Comparison of ENCODE assay signal across 13 cellular contexts in genomic region chr18:21686282-21687105, GRCh38. TPM values are rescaled to one million over a fixed set of nuclear protein-coding genes. Genes with fewer than 3 reads are reported as not detected.
A peak's percentile ranks its signal among the peaks of the same experiment; 100 is the strongest.
DNase-seq lines count a peak whose midpoint lies in the region; ATAC-seq and TF ChIP-seq lines count a peak whose summit lies in the region.
"Had no signal": no experiment of that assay in that cellular context is flagged by ENCODE, and none has a peak within 500 bp of the region (broad histone marks: within the 10 kb centered on the region; RNA-seq: fewer than 3 reads in every experiment).

No MANE protein-coding gene starts in this region.

- intact Hi-C loops in cardiac septum (cut with DNase I) (no loop called here), activated B cell treated with CpG ODN at 0.5 μM for 24 hours (cut with micrococcal nuclease) (loop anchor here (5.0 kb wide), 1 partner anchor 49 kb away; no protein-coding TSS in a partner anchor)

- H3K4me1 Mint-ChIP-seq in activated B cell treated with CpG ODN at 0.5 μM for 24 hours (peaks cover 34% of the 10 kb centered on the region), type B pancreatic cell (ENCODE audit: unreplicated experiment) (peaks cover 9% of the 10 kb centered on the region)
- H3K4me1 Mint-ChIP-seq in activated CD4-positive, alpha-beta memory T cell treated with anti-CD3 and anti-CD28 coated beads, Interleukin-2, amount 10 ng/mL, durations not matched to agents 7 days and 5 days, result peaks cover 16% of the 10 kb centered on the region

- peaks cover 16% of the 10 kb centered on the region for H3K4me1 ChIP-seq in cardiac muscle cell (ENCODE audit: low read depth)
- H3K4me1 ChIP-seq in lung (ENCODE audit: control insufficient read depth in 2 of 2, insufficient read depth in 2 of 2, low read length in 2 of 2), result peaks cover 2 to 4% of the 10 kb centered on the region in 2 donors
- H3K4me1 ChIP-seq: BE2C had no signal

- POLR2A ChIA-PET in activated B cell treated with CpG ODN at 0.5 μM for 24 hours (lab: Charles Lee), result interaction anchor here (0.9 to 3.4 kb wide), 7 partner anchors 15 to 86 kb away, joined by 3 to 23 read pairs (median 5); partner anchors contain the start of genes ABHD3, ESCO1, MIB1 and SNRPD1
- POLR2A ChIA-PET in activated CD4-positive, alpha-beta memory T cell treated with anti-CD3 and anti-CD28 coated beads, Interleukin-2, amount 10 ng/mL, durations not matched to agents 7 days and 5 days (lab: Charles Lee), result interaction anchor here (1.1 kb wide), 1 partner anchor 18 kb away, joined by 3 read pairs; the partner anchor contains the start of gene ABHD3

- no peak overlapping the region for H3K4me3 ChIP-seq in cardiac muscle cell
- H3K4me3 ChIP-seq in lung, result no peak overlapping the region
- H3K4me3 ChIP-seq: dorsolateral prefrontal cortex had no signal

- peak overlapping the region; percentile 73 for H3K27ac ChIP-seq in cardiac muscle cell
- peak overlapping the region in 1 of 2 donors; percentile 80 for H3K27ac ChIP-seq in lung (ENCODE audit: low read depth in 1 of 2, low read length in 1 of 2)

- H3K9me3 Mint-ChIP-seq in activated B cell treated with CpG ODN at 0.5 μM for 24 hours (peaks cover 4% of the 10 kb centered on the region), type B pancreatic cell (peaks cover 5% of the 10 kb centered on the region)
- peaks cover 5% of the 10 kb centered on the region for H3K9me3 Mint-ChIP-seq in activated CD4-positive, alpha-beta memory T cell treated with anti-CD3 and anti-CD28 coated beads, Interleukin-2, amount 10 ng/mL, durations not matched to agents 7 days and 5 days

- H3K27ac Mint-ChIP-seq in activated B cell treated with CpG ODN at 0.5 μM for 24 hours, result peak overlapping the region; percentile 88
- peak overlapping the region; percentile 62 for H3K27ac Mint-ChIP-seq in type B pancreatic cell
- H3K27ac Mint-ChIP-seq in activated CD4-positive, alpha-beta memory T cell treated with anti-CD3 and anti-CD28 coated beads, Interleukin-2, amount 10 ng/mL, durations not matched to agents 7 days and 5 days, result no peak overlapping the region
- H3K27ac Mint-ChIP-seq: H9 had no signal

- H3K36me3 Mint-ChIP-seq in activated B cell treated with CpG ODN at 0.5 μM for 24 hours (ENCODE audit: low read depth) (peaks cover 23% of the 10 kb centered on the region), type B pancreatic cell (peaks cover 23% of the 10 kb centered on the region)
- H3K36me3 Mint-ChIP-seq in activated CD4-positive, alpha-beta memory T cell treated with anti-CD3 and anti-CD28 coated beads, Interleukin-2, amount 10 ng/mL, durations not matched to agents 7 days and 5 days (ENCODE audit: low read depth), result peaks cover 57% of the 10 kb centered on the region

- WGBS in lung, 2 donors, result 43% methylated on average over 8 of the region's 8 CpGs

- DNase-seq in cardiac muscle cell (ENCODE audit: low read depth in 1 of 2, low spot score in 1 of 2), result peak; percentile 17 to 39
- DNase-seq in cardiac septum (ENCODE audit: low spot score), result no peak
- no peak for DNase-seq in activated B cell treated with CpG ODN at 0.5 μM for 24 hours
- no peak for DNase-seq in lung (ENCODE audit: low spot score)
- DNase-seq in type B pancreatic cell (ENCODE audit: extremely low spot score, unreplicated experiment), result no peak
- no peak for DNase-seq in NCI-H748 treated with DMSO at 0.1 percent for 48 hours (lab: John Stamatoyannopoulos, UW)
- no peak for DNase-seq in activated CD4-positive, alpha-beta memory T cell treated with anti-CD3 and anti-CD28 coated beads, Interleukin-2, amount 10 ng/mL, durations not matched to agents 7 days and 5 days
- DNase-seq in T-helper 9 cell, result no peak
- DNase-seq: BE2C, dorsolateral prefrontal cortex, H9, NCI-H2081 treated with DMSO at 0.1 percent for 48 hours, right cardiac atrium had no signal

- H3K36me3 ChIP-seq in cardiac muscle cell (no peaks in the 10 kb centered on the region), lung (ENCODE audit: control insufficient read depth in 2 of 2, insufficient read depth in 2 of 2, low read length in 2 of 2) (no peaks in the 10 kb centered on the region)
- H3K36me3 ChIP-seq: BE2C had no signal

- CTCF ChIA-PET in activated B cell treated with CpG ODN at 0.5 μM for 24 hours (lab: Charles Lee), result no interaction called here
- CTCF ChIA-PET in activated CD4-positive, alpha-beta memory T cell treated with anti-CD3 and anti-CD28 coated beads, Interleukin-2, amount 10 ng/mL, durations not matched to agents 7 days and 5 days (lab: Charles Lee), result no interaction called here

- no peaks in the 10 kb centered on the region for H3K27me3 ChIP-seq in cardiac muscle cell
- H3K27me3 ChIP-seq in lung (ENCODE audit: control insufficient read depth, insufficient read depth), result no peaks in the 10 kb centered on the region
- H3K27me3 ChIP-seq: BE2C, dorsolateral prefrontal cortex had no signal

- H3K27me3 Mint-ChIP-seq in activated B cell treated with CpG ODN at 0.5 μM for 24 hours (no peaks in the 10 kb centered on the region), type B pancreatic cell (no peaks in the 10 kb centered on the region)
- no peaks in the 10 kb centered on the region for H3K27me3 Mint-ChIP-seq in activated CD4-positive, alpha-beta memory T cell treated with anti-CD3 and anti-CD28 coated beads, Interleukin-2, amount 10 ng/mL, durations not matched to agents 7 days and 5 days

- ATAC-seq in activated B cell treated with CpG ODN at 0.5 μM for 24 hours (ENCODE audit: low read depth) (no peak), lung (ENCODE audit: insufficient read depth, low FRiP score) (peak; percentile 37)
- ATAC-seq: right cardiac atrium had no signal

- H3K4me3 Mint-ChIP-seq in activated B cell treated with CpG ODN at 0.5 μM for 24 hours (no peak overlapping the region), type B pancreatic cell (no peak overlapping the region)
- no peak overlapping the region for H3K4me3 Mint-ChIP-seq in activated CD4-positive, alpha-beta memory T cell treated with anti-CD3 and anti-CD28 coated beads, Interleukin-2, amount 10 ng/mL, durations not matched to agents 7 days and 5 days
- H3K4me3 Mint-ChIP-seq: H9 had no signal

- H3K9me3 ChIP-seq in cardiac muscle cell (ENCODE audit: low read depth), result no peaks in the 10 kb centered on the region
- H3K9me3 ChIP-seq in lung (ENCODE audit: control insufficient read depth in 2 of 2, insufficient read depth in 1 of 2, low read length in 1 of 2), result no peaks in the 10 kb centered on the region
- H3K9me3 ChIP-seq: BE2C had no signal

- TF ChIP-seq CTCF in cardiac muscle cell (IDR thresholded peaks at IDR 0.05; ENCODE audit: low read depth, low read length) (no peak), activated B cell treated with CpG ODN at 0.5 μM for 24 hours (IDR thresholded peaks at IDR 0.05) (no peak), lung (IDR thresholded peaks at IDR 0.05; ENCODE audit: control extremely low read depth, extremely low read depth) (no peak), type B pancreatic cell (conservative IDR thresholded peaks at IDR 0.05) (no peak)

RNA-seq across cellular contexts. Expression of gene ABHD3, which starts 18.1 kb away (rescaled TPM):
- total RNA-seq in cardiac muscle cell (5.2 and 5.7 TPM in 2 replicates), cardiac septum (4.0 TPM), activated B cell treated with CpG ODN at 0.5 μM for 24 hours (22.2 and 29.5 TPM in 2 replicates), lung (10 to 100 TPM; 20.8 to 31.3 TPM), type B pancreatic cell (ENCODE audit: low replicate concordance) (23.2 and 29.3 TPM in 2 replicates)
- polyA plus RNA-seq in cardiac muscle cell (10.9 and 11.0 TPM in 2 replicates), lung (10 to 100 TPM; 21.1 to 24.7 TPM)
- total RNA-seq in activated CD4-positive, alpha-beta memory T cell treated with anti-CD3 and anti-CD28 coated beads, Interleukin-2, amount 10 ng/mL, durations not matched to agents 7 days and 5 days, result 10 to 100 TPM; 49.2 to 53.5 TPM

RNA-seq across cellular contexts. Expression of gene MIB1, which starts 54.1 kb away (rescaled TPM):
- 32.2 and 46.8 TPM in 2 replicates for total RNA-seq in cardiac muscle cell
- polyA plus RNA-seq in cardiac muscle cell, result 8.9 and 12.8 TPM in 2 replicates
- 29.0 TPM for total RNA-seq in cardiac septum
- 21.6 and 22.6 TPM in 2 replicates for total RNA-seq in activated B cell treated with CpG ODN at 0.5 μM for 24 hours
- 10 to 100 TPM; 25.7 to 62.0 TPM for total RNA-seq in lung
- 1 to 10 TPM; 4.5 to 5.4 TPM for polyA plus RNA-seq in lung
- total RNA-seq in type B pancreatic cell (ENCODE audit: low replicate concordance), result 43.4 and 65.7 TPM in 2 replicates
- 10 to 100 TPM; 57.8 to 58.3 TPM for total RNA-seq in activated CD4-positive, alpha-beta memory T cell treated with anti-CD3 and anti-CD28 coated beads, Interleukin-2, amount 10 ng/mL, durations not matched to agents 7 days and 5 days

Comparison
In these comparisons a context has a peak if more than half of its experiments do, and no peak if none do; other contexts are left out.
1. DNase-seq: peak in cardiac muscle cell (2 of 2); none in cardiac septum (single experiment), activated B cell treated with CpG ODN at 0.5 μM for 24 hours (single experiment), lung (single experiment), type B pancreatic cell (single experiment), NCI-H748 treated with DMSO at 0.1 percent for 48 hours (single experiment), activated CD4-positive, alpha-beta memory T cell treated with anti-CD3 and anti-CD28 coated beads, Interleukin-2, amount 10 ng/mL, durations not matched to agents 7 days and 5 days (single experiment) and T-helper 9 cell (single experiment).